Comparison of ENCODE assay signal across 24 cellular contexts in the genomic region with DNA sequence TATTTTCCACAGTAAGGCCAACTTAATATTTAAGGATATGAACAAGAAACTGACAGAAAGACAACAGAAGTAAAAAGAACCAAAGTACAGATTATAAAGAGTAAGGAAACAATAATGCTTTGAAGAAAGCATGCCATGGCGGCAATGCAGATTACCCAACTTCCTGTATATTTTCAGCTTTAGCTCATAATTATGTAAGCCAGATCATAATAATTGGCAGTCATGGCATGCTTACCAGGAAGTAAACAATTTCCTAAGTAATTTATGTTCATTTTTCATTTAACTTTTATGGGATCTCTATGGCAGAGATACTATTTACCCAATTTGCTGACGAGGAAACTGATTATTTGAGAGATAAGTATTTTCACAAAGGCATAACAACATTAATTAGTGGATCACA.
DNase-seq lines count a peak whose midpoint lies in the region; ATAC-seq and TF ChIP-seq lines count a peak whose summit lies in the region.
"Had no signal": no experiment of that assay in that cellular context is flagged by ENCODE, and none has a peak within 500 bp of the region (broad histone marks: within the 10 kb centered on the region; RNA-seq: fewer than 3 reads in every experiment).

No MANE protein-coding gene starts in this region.

- no peak for TF ChIP-seq EP300 in SK-N-SH (IDR thresholded peaks at IDR 0.05; ENCODE audit: borderline replicate concordance in 1 of 2, low read depth in 1 of 2, low read length in 1 of 2)

- H3K27ac ChIP-seq in SK-N-SH (ENCODE audit: low read depth in 2 of 2, low read length in 1 of 2) (peak overlapping the region in 1 of 2 experiments; percentile 89; a peak in 2 of 4 replicates), SK-N-MC (peak overlapping the region; percentile 92), WERI-Rb-1 (no peak overlapping the region), caudate nucleus (ENCODE audit: low read depth, low read length) (no peak overlapping the region)
- H3K27ac ChIP-seq: BLaER1, GM23248, SJSA1 had no signal

- H3K79me2 ChIP-seq in SK-N-SH (ENCODE audit: insufficient read depth) = no peaks in the 10 kb centered on the region

- H2AFZ ChIP-seq in SK-N-SH (ENCODE audit: low read depth) = no peak overlapping the region
- H2AFZ ChIP-seq: GM23248 had no signal

- H3K36me3 ChIP-seq in SK-N-SH (replicated peaks in 1 of 2; ENCODE audit: control insufficient read depth in 1 of 2, insufficient read depth in 2 of 2, low read length in 1 of 2) (no peaks in the 10 kb centered on the region), SK-N-MC (ENCODE audit: insufficient read depth, low read length) (no peaks in the 10 kb centered on the region), WERI-Rb-1 (no peaks in the 10 kb centered on the region)
- H3K36me3 ChIP-seq: BLaER1, SJSA1 had no signal

- POLR2A ChIA-PET in SK-N-SH (lab: Yijun Ruan, JAX) = no interaction called here

- TF ChIP-seq RAD21 in SK-N-SH (IDR thresholded peaks at IDR 0.05; ENCODE audit: low read length) = no peak

- WGBS in SK-N-SH (ENCODE audit: low lambda C conversion rate) = 56% methylated on average over 2 of the region's 2 CpGs

- no peak for TF ChIP-seq CTCF in SK-N-SH (IDR thresholded peaks at IDR 0.05)
- no peak for TF ChIP-seq CTCF in fibroblast of pulmonary artery (IDR thresholded peaks at IDR 0.05; ENCODE audit: low read length, missing control alignments)
- TF ChIP-seq CTCF in WERI-Rb-1 (IDR thresholded peaks at IDR 0.05; ENCODE audit: low read depth, low read length) = no peak

- H3K9ac ChIP-seq in SK-N-SH (no peak overlapping the region), SK-N-MC (ENCODE audit: insufficient read length) (peak overlapping the region; percentile 7)
- H3K9ac ChIP-seq: BLaER1, GM23248 had no signal

- H3K4me3 ChIP-seq in SK-N-SH (ENCODE audit: low read depth in 2 of 2, low read length in 1 of 2) (no peak overlapping the region), SK-N-MC (peak overlapping the region; percentile 33; the same call in 1 of the 2 replicates), fibroblast of pulmonary artery (replicated peaks; ENCODE audit: low read depth, low read length) (no peak overlapping the region), WERI-Rb-1 (ENCODE audit: low read depth, low read length) (no peak overlapping the region)
- H3K4me3 ChIP-seq: BLaER1, GM23248, SJSA1 had no signal

- H4K20me1 ChIP-seq in SK-N-SH (ENCODE audit: insufficient read depth) = no peaks in the 10 kb centered on the region
- H4K20me1 ChIP-seq: BLaER1 had no signal

- CTCF ChIA-PET in SK-N-SH (lab: Yijun Ruan, JAX) = interaction anchor here (0.9 kb wide), 1 partner anchor 655 kb away, joined by 4 read pairs; no protein-coding TSS in a partner anchor

- H3F3A ChIP-seq in SK-N-SH (replicated peaks; ENCODE audit: insufficient read depth) = no peaks in the 10 kb centered on the region

- H3K4me1 ChIP-seq in SK-N-SH (ENCODE audit: control insufficient read depth in 1 of 2, insufficient read depth in 2 of 2, low read depth in 1 of 2, low read length in 1 of 2) = peaks cover 0 to 13% of the 10 kb centered on the region in 2 experiments; a peak in 2 of 4 replicates
- H3K4me1 ChIP-seq: BLaER1, SJSA1 had no signal

- H3K9me2 ChIP-seq in SK-N-SH = no peaks in the 10 kb centered on the region

- H3K27me3 ChIP-seq in SK-N-SH (ENCODE audit: insufficient read depth) = no peaks in the 10 kb centered on the region
- no peaks in the 10 kb centered on the region for H3K27me3 ChIP-seq in WERI-Rb-1 (ENCODE audit: insufficient read depth, low read depth, severe bottlenecking)
- H3K27me3 ChIP-seq: BLaER1, SJSA1 had no signal

- H3K9me3 ChIP-seq in SK-N-SH = no peaks in the 10 kb centered on the region
- H3K9me3 ChIP-seq in SK-N-MC (ENCODE audit: low read depth, low read length) = no peaks in the 10 kb centered on the region
- no peaks in the 10 kb centered on the region for H3K9me3 ChIP-seq in WERI-Rb-1 (ENCODE audit: severe bottlenecking)
- H3K9me3 ChIP-seq: BLaER1, SJSA1 had no signal

- no peak for DNase-seq in SK-N-SH
- DNase-seq in SK-N-MC (ENCODE audit: low read depth, low spot score) = peak; percentile 88
- DNase-seq in fibroblast of pulmonary artery (ENCODE audit: low read depth) = peak; percentile 67
- no peak for DNase-seq in WERI-Rb-1
- no peak for DNase-seq in caudate nucleus (lab: John Stamatoyannopoulos, UW)
- no peak for DNase-seq in activated CD4-positive, CD25-positive, alpha-beta regulatory T cell (lab: John Stamatoyannopoulos, UW)
- DNase-seq: CD4-positive, alpha-beta T cell; COR-L47; DMS53; GM23248; H9; NCI-H1417; NCI-H1694 treated with DMSO at 0.1 percent for 48 hours; NCI-H2081 treated with DMSO at 0.1 percent for 48 hours; NCI-H2171; NCI-H226; NCI-H510A treated with DMSO at 0.1 percent for 48 hours; NCI-H774; NK-92 treated with Interleukin-12 subunit alpha and Interleukin-12 subunit beta, amount 100 ng/mL, for 24 hours; Right ventricle myocardium superior; RPMI8226 had no signal

- H3K4me2 ChIP-seq in SK-N-SH = no peak overlapping the region
- H3K4me2 ChIP-seq: BLaER1 had no signal

- ATAC-seq in SK-N-SH treated with all-trans-retinoic acid at 6 μM for 48 hours = no peak

TF ChIP-seq in SK-N-SH treated with all-trans-retinoic acid at 6 μM for 48 hours, 23 proteins besides CTCF, POLR2A, EP300 and RAD21 (continues in another document):
- TF ChIP-seq, protein P1, sequence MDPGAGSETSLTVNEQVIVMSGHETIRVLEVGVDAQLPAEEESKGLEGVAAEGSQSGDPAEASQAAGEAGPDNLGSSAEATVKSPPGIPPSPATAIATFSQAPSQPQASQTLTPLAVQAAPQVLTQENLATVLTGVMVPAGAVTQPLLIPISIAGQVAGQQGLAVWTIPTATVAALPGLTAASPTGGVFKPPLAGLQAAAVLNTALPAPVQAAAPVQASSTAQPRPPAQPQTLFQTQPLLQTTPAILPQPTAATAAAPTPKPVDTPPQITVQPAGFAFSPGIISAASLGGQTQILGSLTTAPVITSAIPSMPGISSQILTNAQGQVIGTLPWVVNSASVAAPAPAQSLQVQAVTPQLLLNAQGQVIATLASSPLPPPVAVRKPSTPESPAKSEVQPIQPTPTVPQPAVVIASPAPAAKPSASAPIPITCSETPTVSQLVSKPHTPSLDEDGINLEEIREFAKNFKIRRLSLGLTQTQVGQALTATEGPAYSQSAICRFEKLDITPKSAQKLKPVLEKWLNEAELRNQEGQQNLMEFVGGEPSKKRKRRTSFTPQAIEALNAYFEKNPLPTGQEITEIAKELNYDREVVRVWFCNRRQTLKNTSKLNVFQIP (CRISPR knock-in tag; IDR thresholded peaks at IDR 0.05; ENCODE audit: borderline replicate concordance, low read depth) = no peak
- no peak for TF ChIP-seq ZFP3 (CRISPR knock-in tag; IDR thresholded peaks at IDR 0.05)
- TF ChIP-seq ZNF565 (CRISPR knock-in tag; conservative IDR thresholded peaks at IDR 0.05; ENCODE audit: low read depth) = no peak
- TF ChIP-seq ARNTL (CRISPR knock-in tag; IDR thresholded peaks at IDR 0.05; ENCODE audit: borderline replicate concordance, low read depth) = no peak

TF ChIP-seq in SK-N-SH, 30 proteins besides CTCF, POLR2A, EP300 and RAD21 (continues in another document):
- no peak for TF ChIP-seq JUND (IDR thresholded peaks at IDR 0.05)
- no peak for TF ChIP-seq SMC3 (IDR thresholded peaks at IDR 0.05; ENCODE audit: low read depth, low read length)
- TF ChIP-seq, protein P2, sequence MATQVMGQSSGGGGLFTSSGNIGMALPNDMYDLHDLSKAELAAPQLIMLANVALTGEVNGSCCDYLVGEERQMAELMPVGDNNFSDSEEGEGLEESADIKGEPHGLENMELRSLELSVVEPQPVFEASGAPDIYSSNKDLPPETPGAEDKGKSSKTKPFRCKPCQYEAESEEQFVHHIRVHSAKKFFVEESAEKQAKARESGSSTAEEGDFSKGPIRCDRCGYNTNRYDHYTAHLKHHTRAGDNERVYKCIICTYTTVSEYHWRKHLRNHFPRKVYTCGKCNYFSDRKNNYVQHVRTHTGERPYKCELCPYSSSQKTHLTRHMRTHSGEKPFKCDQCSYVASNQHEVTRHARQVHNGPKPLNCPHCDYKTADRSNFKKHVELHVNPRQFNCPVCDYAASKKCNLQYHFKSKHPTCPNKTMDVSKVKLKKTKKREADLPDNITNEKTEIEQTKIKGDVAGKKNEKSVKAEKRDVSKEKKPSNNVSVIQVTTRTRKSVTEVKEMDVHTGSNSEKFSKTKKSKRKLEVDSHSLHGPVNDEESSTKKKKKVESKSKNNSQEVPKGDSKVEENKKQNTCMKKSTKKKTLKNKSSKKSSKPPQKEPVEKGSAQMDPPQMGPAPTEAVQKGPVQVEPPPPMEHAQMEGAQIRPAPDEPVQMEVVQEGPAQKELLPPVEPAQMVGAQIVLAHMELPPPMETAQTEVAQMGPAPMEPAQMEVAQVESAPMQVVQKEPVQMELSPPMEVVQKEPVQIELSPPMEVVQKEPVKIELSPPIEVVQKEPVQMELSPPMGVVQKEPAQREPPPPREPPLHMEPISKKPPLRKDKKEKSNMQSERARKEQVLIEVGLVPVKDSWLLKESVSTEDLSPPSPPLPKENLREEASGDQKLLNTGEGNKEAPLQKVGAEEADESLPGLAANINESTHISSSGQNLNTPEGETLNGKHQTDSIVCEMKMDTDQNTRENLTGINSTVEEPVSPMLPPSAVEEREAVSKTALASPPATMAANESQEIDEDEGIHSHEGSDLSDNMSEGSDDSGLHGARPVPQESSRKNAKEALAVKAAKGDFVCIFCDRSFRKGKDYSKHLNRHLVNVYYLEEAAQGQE (IDR thresholded peaks at IDR 0.05; ENCODE audit: low read depth, low read length) = no peak
- no peak for TF ChIP-seq NFIC (IDR thresholded peaks at IDR 0.05; ENCODE audit: borderline replicate concordance)
- TF ChIP-seq NRF1 (IDR thresholded peaks at IDR 0.05; ENCODE audit: low read depth, low read length) = no peak
- no peak for TF ChIP-seq RXRA (IDR thresholded peaks at IDR 0.05; ENCODE audit: borderline replicate concordance, low read depth)
- TF ChIP-seq POLR2AphosphoS5 (IDR thresholded peaks at IDR 0.05; ENCODE audit: low read depth, low read length) = no peak
- TF ChIP-seq GATA2 (CRISPR knock-in tag; IDR thresholded peaks at IDR 0.05) = no peak
- TF ChIP-seq ELF1 (IDR thresholded peaks at IDR 0.05) = no peak
- TF ChIP-seq, protein P3, sequence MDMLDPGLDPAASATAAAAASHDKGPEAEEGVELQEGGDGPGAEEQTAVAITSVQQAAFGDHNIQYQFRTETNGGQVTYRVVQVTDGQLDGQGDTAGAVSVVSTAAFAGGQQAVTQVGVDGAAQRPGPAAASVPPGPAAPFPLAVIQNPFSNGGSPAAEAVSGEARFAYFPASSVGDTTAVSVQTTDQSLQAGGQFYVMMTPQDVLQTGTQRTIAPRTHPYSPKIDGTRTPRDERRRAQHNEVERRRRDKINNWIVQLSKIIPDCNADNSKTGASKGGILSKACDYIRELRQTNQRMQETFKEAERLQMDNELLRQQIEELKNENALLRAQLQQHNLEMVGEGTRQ (IDR thresholded peaks at IDR 0.05; ENCODE audit: borderline replicate concordance, low read depth, low read length) = no peak
- TF ChIP-seq, protein P4, sequence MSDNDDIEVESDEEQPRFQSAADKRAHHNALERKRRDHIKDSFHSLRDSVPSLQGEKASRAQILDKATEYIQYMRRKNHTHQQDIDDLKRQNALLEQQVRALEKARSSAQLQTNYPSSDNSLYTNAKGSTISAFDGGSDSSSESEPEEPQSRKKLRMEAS (IDR thresholded peaks at IDR 0.05; ENCODE audit: low read depth) = no peak
- TF ChIP-seq RFX5 (IDR thresholded peaks at IDR 0.05; ENCODE audit: low read length) = no peak

Comparison
In these comparisons a context has a peak if more than half of its experiments do, and no peak if none do; other contexts are left out.
1. DNase-seq: peak in SK-N-MC (single experiment) and fibroblast of pulmonary artery (single experiment); none in SK-N-SH (single experiment), WERI-Rb-1 (single experiment), caudate nucleus (0 of 61) and activated CD4-positive, CD25-positive, alpha-beta regulatory T cell (0 of 4).